Comparison of ENCODE assay signal across 8 cellular contexts in genomic region chr1:219066631-219067349, GRCh38.
A peak's percentile ranks its signal among the peaks of the same experiment; 100 is the strongest.
DNase-seq lines count a peak whose midpoint lies in the region; ATAC-seq and TF ChIP-seq lines count a peak whose summit lies in the region.

No MANE protein-coding gene starts in this region.

- H3K27me3 ChIP-seq in right atrium auricular region (no peaks in the 10 kb centered on the region), PC-3 (ENCODE audit: low read length) (no peaks in the 10 kb centered on the region), smooth muscle cell (ENCODE audit: low read depth) (no peaks in the 10 kb centered on the region)

- H3K9me3 ChIP-seq in right atrium auricular region: no peaks in the 10 kb centered on the region
- no peaks in the 10 kb centered on the region for H3K9me3 ChIP-seq in PC-3 (ENCODE audit: low read length)
- H3K9me3 ChIP-seq in smooth muscle cell (replicated peaks; ENCODE audit: low read depth): no peaks in the 10 kb centered on the region

- H2AFZ ChIP-seq in PC-3 (ENCODE audit: low read length): peak overlapping the region; percentile 22
- H2AFZ ChIP-seq in smooth muscle cell (ENCODE audit: low read depth): no peak overlapping the region

- intact Hi-C loops in Right ventricle myocardium inferior (cut with DNase I) (loop anchor here (2.0 kb wide), 1 partner anchor 736 kb away; no protein-coding TSS in a partner anchor), PC-3 (cut with micrococcal nuclease) (loop anchor here (1.0 to 10.0 kb wide), 15 partner anchors 120 to 746 kb away; partner anchors contain the start of gene TGFB2)

- no peaks in the 10 kb centered on the region for H4K20me1 ChIP-seq in PC-3 (ENCODE audit: low read length)
- H4K20me1 ChIP-seq in smooth muscle cell (ENCODE audit: low read depth): no peaks in the 10 kb centered on the region

- H3K79me2 ChIP-seq in PC-3 (ENCODE audit: low read length) (no peaks in the 10 kb centered on the region), smooth muscle cell (ENCODE audit: low read depth) (no peaks in the 10 kb centered on the region)

- DNase-seq in Right ventricle myocardium inferior (ENCODE audit: missing footprints) (no peak), right atrium auricular region (ENCODE audit: low spot score) (no peak), PC-3 (peak; percentile 88), foreskin melanocyte (peak; percentile 95), smooth muscle cell (lab: John Stamatoyannopoulos, UW; ENCODE audit: unreplicated experiment) (no peak), NCI-H2196 (lab: John Stamatoyannopoulos, UW; ENCODE audit: unreplicated experiment) (no peak), midbrain (lab: John Stamatoyannopoulos, UW) (no peak), C1 segment of cervical spinal cord (lab: John Stamatoyannopoulos, UW) (no peak)

- H3K9ac ChIP-seq in PC-3 (ENCODE audit: low read length) (peak overlapping the region; percentile 2), smooth muscle cell (ENCODE audit: low read depth) (no peak overlapping the region)

- TF ChIP-seq CTCF in right atrium auricular region (IDR thresholded peaks at IDR 0.05) (peak in 1 of 2 donors; percentile 65), PC-3 (conservative IDR thresholded peaks at IDR 0.05; ENCODE audit: low read depth, low read length) (peak; percentile 97), smooth muscle cell (IDR thresholded peaks at IDR 0.05; ENCODE audit: borderline replicate concordance, insufficient read depth, poor library complexity, severe bottlenecking) (peak; percentile 60)

- H3K4me1 ChIP-seq in right atrium auricular region (peaks cover 0 to 11% of the 10 kb centered on the region in 2 donors), PC-3 (ENCODE audit: insufficient read depth, low read length) (peaks cover 17% of the 10 kb centered on the region), smooth muscle cell (ENCODE audit: low read depth) (no peaks in the 10 kb centered on the region)

- WGBS in smooth muscle cell (ENCODE audit: low lambda C conversion rate): 18% methylated on average over 1 of the region's 1 CpG

- H3K27ac ChIP-seq in right atrium auricular region: peak overlapping the region in 1 of 2 donors; percentile 5
- H3K27ac ChIP-seq in PC-3 (ENCODE audit: low read length): peak overlapping the region; percentile 61
- peak overlapping the region; percentile 59 for H3K27ac ChIP-seq in smooth muscle cell (ENCODE audit: low read depth)

- POLR2A ChIA-PET in PC-3 (lab: Charles Lee; ENCODE audit: unreplicated experiment): no interaction called here

- H3K9me2 ChIP-seq in PC-3 (replicated peaks; ENCODE audit: low read length): no peaks in the 10 kb centered on the region

- no TSS peak for BruUV-seq in PC-3 (replicated peaks; lab: Mats Ljungman, UMichigan)

- 0 out of 2 replicates have a peak overlapping the region, but pooled peaks have one; percentile 2 for H3K4me2 ChIP-seq in PC-3 (ENCODE audit: low read length)
- H3K4me2 ChIP-seq in smooth muscle cell: peak overlapping the region; percentile 18

- H3F3A ChIP-seq in PC-3 (ENCODE audit: low read length, unreplicated experiment) (no peaks in the 10 kb centered on the region), smooth muscle cell (ENCODE audit: low read depth) (peaks cover 5% of the 10 kb centered on the region)

- CTCF ChIA-PET in PC-3 (lab: Charles Lee): interaction anchor here (0.6 to 1.7 kb wide), 32 partner anchors 35 to 768 kb away, joined by 3 to 14 read pairs (median 4); partner anchors contain the start of gene TGFB2

- H3K4me3 ChIP-seq in right atrium auricular region: no peak overlapping the region
- no peak overlapping the region for H3K4me3 ChIP-seq in PC-3 (ENCODE audit: low read length)
- H3K4me3 ChIP-seq in smooth muscle cell: no peak overlapping the region

- ATAC-seq in Right ventricle myocardium inferior: peak; percentile 64
- peak; percentile 84 for ATAC-seq in PC-3

- H3K36me3 ChIP-seq in right atrium auricular region: no peaks in the 10 kb centered on the region
- H3K36me3 ChIP-seq in PC-3 (ENCODE audit: low read depth, low read length): no peaks in the 10 kb centered on the region
- no peaks in the 10 kb centered on the region for H3K36me3 ChIP-seq in smooth muscle cell (ENCODE audit: low read depth)

Comparison
In these comparisons a context has a peak if more than half of its experiments do, and no peak if none do; other contexts are left out.
1. DNase-seq: peak in PC-3 (single experiment) and foreskin melanocyte (single experiment); none in Right ventricle myocardium inferior (single experiment), right atrium auricular region (single experiment), smooth muscle cell (single experiment), NCI-H2196 (single experiment), midbrain (single experiment) and C1 segment of cervical spinal cord (0 of 14).